In genomic region chr10:102646610-102647432, GRCh38 we compare ENCODE assay signal across 8 cellular contexts. TPM values are rescaled to one million over a fixed set of nuclear protein-coding genes. Genes with fewer than 3 reads are reported as not detected.
DNase-seq lines count a peak whose midpoint lies in the region; ATAC-seq and TF ChIP-seq lines count a peak whose summit lies in the region.

No MANE protein-coding gene starts in this region.

- H3K4me3 ChIP-seq in endodermal cell (ENCODE audit: low read length) (peak overlapping the region; percentile 94), muscle layer of duodenum (ENCODE audit: low read depth in 1 of 2, low read length in 2 of 2) (peak overlapping the region; percentile 92 to 99), thymus (ENCODE audit: low read length) (peak overlapping the region; percentile 87)

- H3K27ac ChIP-seq in endodermal cell (ENCODE audit: low read depth, low read length) = peak overlapping the region; percentile 90
- H3K27ac ChIP-seq in muscle layer of duodenum (ENCODE audit: low read length) = peak overlapping the region; percentile 99
- H3K27ac ChIP-seq in thymus (ENCODE audit: low read depth) = peak overlapping the region; percentile 98

- H3K4me1 Mint-ChIP-seq in activated CD8-positive, alpha-beta memory T cell treated with anti-CD3 and anti-CD28 coated beads, Interleukin-2, amount 10 ng/mL, durations not matched to agents 7 days and 5 days = peaks cover 55% of the 10 kb centered on the region
- H3K4me1 Mint-ChIP-seq in activated CD4-positive, alpha-beta T cell treated with anti-CD3 and anti-CD28 coated beads, Interleukin-2, amount 10 ng/mL, durations not matched to agents 24 days and 14 days = peaks cover 51% of the 10 kb centered on the region
- H3K4me1 Mint-ChIP-seq in endodermal cell = peaks cover 25% of the 10 kb centered on the region

- CTCF ChIA-PET in activated CD8-positive, alpha-beta memory T cell treated with anti-CD3 and anti-CD28 coated beads, Interleukin-2, amount 10 ng/mL, durations not matched to agents 7 days and 5 days (lab: Charles Lee) = interaction anchor here (1.1 to 4.5 kb wide), 8 partner anchors 11 to 144 kb away, joined by 4 to 52 read pairs (median 14); partner anchors contain the start of genes ACTR1A, ARL3, SFXN2 and SUFU

- H3K9me3 Mint-ChIP-seq in activated CD8-positive, alpha-beta memory T cell treated with anti-CD3 and anti-CD28 coated beads, Interleukin-2, amount 10 ng/mL, durations not matched to agents 7 days and 5 days (ENCODE audit: low read depth) = no peaks in the 10 kb centered on the region
- H3K9me3 Mint-ChIP-seq in activated CD4-positive, alpha-beta T cell treated with anti-CD3 and anti-CD28 coated beads, Interleukin-2, amount 10 ng/mL, durations not matched to agents 24 days and 14 days = no peaks in the 10 kb centered on the region
- H3K9me3 Mint-ChIP-seq in endodermal cell = no peaks in the 10 kb centered on the region

- H3K27ac Mint-ChIP-seq in activated CD8-positive, alpha-beta memory T cell treated with anti-CD3 and anti-CD28 coated beads, Interleukin-2, amount 10 ng/mL, durations not matched to agents 7 days and 5 days = peak overlapping the region; percentile 98
- peak overlapping the region; percentile 99 for H3K27ac Mint-ChIP-seq in activated CD4-positive, alpha-beta T cell treated with anti-CD3 and anti-CD28 coated beads, Interleukin-2, amount 10 ng/mL, durations not matched to agents 24 days and 14 days
- peak overlapping the region; percentile 3 for H3K27ac Mint-ChIP-seq in endodermal cell

- WGBS in endodermal cell (ENCODE audit: insufficient coverage in 1 of 2, insufficient read length in 1 of 2), 2 experiments = 51 to 78% methylated on average over 3 to 18 of the region's 18 CpGs
- 54% methylated on average over 18 of the region's 18 CpGs for WGBS in thymus

- H3K36me3 Mint-ChIP-seq in activated CD8-positive, alpha-beta memory T cell treated with anti-CD3 and anti-CD28 coated beads, Interleukin-2, amount 10 ng/mL, durations not matched to agents 7 days and 5 days = peaks cover 20% of the 10 kb centered on the region
- peaks cover 32% of the 10 kb centered on the region for H3K36me3 Mint-ChIP-seq in activated CD4-positive, alpha-beta T cell treated with anti-CD3 and anti-CD28 coated beads, Interleukin-2, amount 10 ng/mL, durations not matched to agents 24 days and 14 days (ENCODE audit: low read depth)
- H3K36me3 Mint-ChIP-seq in endodermal cell (ENCODE audit: low read depth) = peaks cover 3% of the 10 kb centered on the region

- H3K9ac ChIP-seq in endodermal cell (ENCODE audit: extremely low read depth, low read length, poor library complexity, severe bottlenecking) = peak overlapping the region; percentile 94

- intact Hi-C loops in activated CD4-positive, alpha-beta T cell treated with anti-CD3 and anti-CD28 coated beads, Interleukin-2, amount 10 ng/mL, durations not matched to agents 24 days and 14 days (cut with micrococcal nuclease) = loop anchor here (1.0 to 10.0 kb wide), 9 partner anchors 14 to 830 kb away; partner anchors contain the start of genes ACTR1A, ARL3, C10orf95 and CUEDC2

- H3K4me1 ChIP-seq in endodermal cell (ENCODE audit: control insufficient read depth, insufficient read depth, low read length) (peaks cover 23% of the 10 kb centered on the region), muscle layer of duodenum (ENCODE audit: control insufficient read depth in 1 of 2, insufficient read depth in 2 of 2, low read length in 2 of 2) (peaks cover 44 to 63% of the 10 kb centered on the region in 2 donors), thymus (ENCODE audit: control insufficient read depth, insufficient read depth, low read length) (peaks cover 46% of the 10 kb centered on the region)

- H3K9me3 ChIP-seq in endodermal cell (ENCODE audit: control insufficient read depth, low read length) (no peaks in the 10 kb centered on the region), muscle layer of duodenum (ENCODE audit: control insufficient read depth in 1 of 2, low read length in 2 of 2) (no peaks in the 10 kb centered on the region), thymus (ENCODE audit: control insufficient read depth) (no peaks in the 10 kb centered on the region)

- ATAC-seq in activated CD8-positive, alpha-beta memory T cell treated with anti-CD3 and anti-CD28 coated beads, Interleukin-2, amount 10 ng/mL, durations not matched to agents 7 days and 5 days = no peak
- ATAC-seq in HG03097 (IDR thresholded peaks at IDR 0.05; ENCODE audit: low FRiP score, unreplicated experiment) (no peak), HG02678 (IDR thresholded peaks at IDR 0.05; ENCODE audit: unreplicated experiment) (no peak)

- no peaks in the 10 kb centered on the region for H3K36me3 ChIP-seq in endodermal cell (ENCODE audit: control insufficient read depth, insufficient read depth, low read length)
- H3K36me3 ChIP-seq in muscle layer of duodenum (ENCODE audit: control insufficient read depth in 1 of 2, insufficient read depth in 2 of 2, low read length in 2 of 2) = peaks cover 4 to 15% of the 10 kb centered on the region in 2 donors
- H3K36me3 ChIP-seq in thymus (ENCODE audit: control insufficient read depth, insufficient read depth) = peaks cover 16% of the 10 kb centered on the region

- no peaks in the 10 kb centered on the region for H3K27me3 Mint-ChIP-seq in activated CD8-positive, alpha-beta memory T cell treated with anti-CD3 and anti-CD28 coated beads, Interleukin-2, amount 10 ng/mL, durations not matched to agents 7 days and 5 days
- no peaks in the 10 kb centered on the region for H3K27me3 Mint-ChIP-seq in activated CD4-positive, alpha-beta T cell treated with anti-CD3 and anti-CD28 coated beads, Interleukin-2, amount 10 ng/mL, durations not matched to agents 24 days and 14 days
- H3K27me3 Mint-ChIP-seq in endodermal cell (ENCODE audit: insufficient read depth) = no peaks in the 10 kb centered on the region

- TF ChIP-seq CTCF in endodermal cell (conservative IDR thresholded peaks at IDR 0.05) = no peak

- peak overlapping the region; percentile 94 for H3K4me3 Mint-ChIP-seq in activated CD8-positive, alpha-beta memory T cell treated with anti-CD3 and anti-CD28 coated beads, Interleukin-2, amount 10 ng/mL, durations not matched to agents 7 days and 5 days
- peak overlapping the region; percentile 96 for H3K4me3 Mint-ChIP-seq in activated CD4-positive, alpha-beta T cell treated with anti-CD3 and anti-CD28 coated beads, Interleukin-2, amount 10 ng/mL, durations not matched to agents 24 days and 14 days
- peak overlapping the region; percentile 85 for H3K4me3 Mint-ChIP-seq in endodermal cell

- H3K27me3 ChIP-seq in endodermal cell (ENCODE audit: control insufficient read depth, insufficient read depth, low read length, poor library complexity, severe bottlenecking) (no peaks in the 10 kb centered on the region), muscle layer of duodenum (ENCODE audit: low read depth, low read length) (no peaks in the 10 kb centered on the region), thymus (ENCODE audit: control insufficient read depth, insufficient read depth) (no peaks in the 10 kb centered on the region)

- peak; percentile 76 for DNase-seq in activated CD8-positive, alpha-beta memory T cell treated with anti-CD3 and anti-CD28 coated beads, Interleukin-2, amount 10 ng/mL, durations not matched to agents 7 days and 5 days
- no peak for DNase-seq in activated CD8-positive, alpha-beta memory T cell treated with anti-CD3 and anti-CD28 coated beads, Interleukin-2, amount 50 U/mL, for 48 hours
- peak; percentile 83 for DNase-seq in activated CD4-positive, alpha-beta T cell treated with anti-CD3 and anti-CD28 coated beads, Interleukin-2, amount 10 ng/mL, durations not matched to agents 24 days and 14 days
- DNase-seq in endodermal cell = peak; percentile 46

RNA-seq across cellular contexts. Expression of gene TRIM8, which starts 2.5 kb away (rescaled TPM):
- 10 to 100 TPM; 58.7 to 86.9 TPM for total RNA-seq in activated CD8-positive, alpha-beta memory T cell treated with anti-CD3 and anti-CD28 coated beads, Interleukin-2, amount 10 ng/mL, durations not matched to agents 7 days and 5 days
- total RNA-seq in activated CD4-positive, alpha-beta T cell treated with anti-CD3 and anti-CD28 coated beads, Interleukin-2, amount 10 ng/mL, durations not matched to agents 24 days and 14 days = 85.5 and 85.7 TPM in 2 replicates
- total RNA-seq in endodermal cell = 10 to 100 TPM; 27.7 to 32.7 TPM
- polyA plus RNA-seq in endodermal cell (2013, experiment 1 of 2) = 55.6 TPM
- polyA plus RNA-seq in endodermal cell (2013, experiment 2 of 2) = 46.3 TPM
- polyA plus RNA-seq in thymus = 65.5 TPM

Comparison
In these comparisons a context has a peak if more than half of its experiments do, and no peak if none do; other contexts are left out.
1. H3K27ac Mint-ChIP-seq: peak in every context shown above with its lines; median percentile 99 in activated CD4-positive, alpha-beta T cell treated with anti-CD3 and anti-CD28 coated beads, Interleukin-2, amount 10 ng/mL, durations not matched to agents 24 days and 14 days; 98 in activated CD8-positive, alpha-beta memory T cell treated with anti-CD3 and anti-CD28 coated beads, Interleukin-2, amount 10 ng/mL, durations not matched to agents 7 days and 5 days; 3 in endodermal cell.